Comparison of ENCODE assay signal across 10 cellular contexts in the genomic region with DNA sequence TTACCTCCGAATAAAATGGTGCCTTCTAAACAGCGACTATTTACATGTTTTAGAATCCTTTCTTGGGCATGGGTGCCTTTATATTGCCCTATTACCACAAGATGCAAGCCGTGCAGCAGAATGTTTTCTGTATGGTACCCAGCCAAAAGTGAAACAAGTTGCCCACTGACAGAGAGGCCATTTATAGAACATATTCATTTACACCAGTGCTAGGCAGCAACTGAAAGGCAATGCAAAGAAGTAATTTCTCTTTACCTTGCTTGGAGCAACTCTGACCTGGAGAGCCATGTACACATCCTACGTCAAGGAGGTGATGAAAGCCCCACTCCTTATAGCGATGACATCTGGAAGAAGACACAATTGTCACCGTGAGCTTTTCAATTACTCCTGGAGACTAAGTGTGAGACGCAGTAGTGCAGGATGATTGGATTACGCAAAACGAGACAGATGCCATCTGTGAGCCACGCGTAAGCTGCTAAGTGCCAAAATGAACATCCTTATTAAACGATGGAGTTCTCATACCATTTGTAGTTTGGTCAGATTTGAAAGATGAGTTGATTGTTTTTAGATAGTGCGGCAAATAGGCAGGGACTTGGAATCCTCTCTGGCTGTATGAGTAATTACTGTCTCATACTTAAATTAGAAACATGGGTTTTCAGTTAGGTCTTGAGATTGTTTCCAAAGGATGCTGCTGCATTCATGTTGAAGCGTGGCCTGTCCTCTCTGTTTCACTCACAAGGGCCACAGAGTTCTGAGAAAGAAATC. TPM values are rescaled to one million over a fixed set of nuclear protein-coding genes. Genes with fewer than 3 reads are reported as not detected.
DNase-seq lines count a peak whose midpoint lies in the region; ATAC-seq and TF ChIP-seq lines count a peak whose summit lies in the region.
"Had no signal": no experiment of that assay in that cellular context is flagged by ENCODE, and none has a peak within 500 bp of the region (broad histone marks: within the 10 kb centered on the region; RNA-seq: fewer than 3 reads in every experiment).

A gene with protein sequence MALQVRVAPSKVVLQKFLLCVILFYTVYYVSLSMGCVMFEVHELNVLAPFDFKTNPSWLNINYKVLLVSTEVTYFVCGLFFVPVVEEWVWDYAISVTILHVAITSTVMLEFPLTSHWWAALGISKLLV (minus strand): TSS at position 415 of the 765 bp plus-strand sequence. CDS start 127 bp downstream, at position 288.

- no peaks in the 10 kb centered on the region for H3K9me3 Mint-ChIP-seq in CD4-positive, alpha-beta T cell
- no peaks in the 10 kb centered on the region for H3K9me3 Mint-ChIP-seq in activated T-helper 1 cell treated with anti-CD3 and anti-CD28 coated beads, Interleukin-12 subunit alpha, Interleukin-12 subunit beta, Interleukin-2, Interleukin-4 antibody, amounts not matched to agents 30 ng/mL and 10 ng/mL and 1 ng/mL, durations not matched to agents 14 hours and 24 hours and 36 hours

- H3K36me3 Mint-ChIP-seq in CD4-positive, alpha-beta T cell (ENCODE audit: low read depth) = no peaks in the 10 kb centered on the region
- H3K36me3 Mint-ChIP-seq in activated T-helper 1 cell treated with anti-CD3 and anti-CD28 coated beads, Interleukin-12 subunit alpha, Interleukin-12 subunit beta, Interleukin-2, Interleukin-4 antibody, amounts not matched to agents 30 ng/mL and 10 ng/mL and 1 ng/mL, durations not matched to agents 14 hours and 24 hours and 36 hours (ENCODE audit: low read depth) = peaks cover 2% of the 10 kb centered on the region

- H3K9me3 ChIP-seq in CD4-positive, alpha-beta T cell (ENCODE audit: control insufficient read depth, low read length) = no peaks in the 10 kb centered on the region

- no peaks in the 10 kb centered on the region for H3K27me3 Mint-ChIP-seq in CD4-positive, alpha-beta T cell
- H3K27me3 Mint-ChIP-seq in activated T-helper 1 cell treated with anti-CD3 and anti-CD28 coated beads, Interleukin-12 subunit alpha, Interleukin-12 subunit beta, Interleukin-2, Interleukin-4 antibody, amounts not matched to agents 30 ng/mL and 10 ng/mL and 1 ng/mL, durations not matched to agents 14 hours and 24 hours and 36 hours (ENCODE audit: insufficient read depth) = no peaks in the 10 kb centered on the region

- POLR2A ChIA-PET in CD4-positive, alpha-beta T cell (lab: Charles Lee) = interaction anchor here (0.8 kb wide), 1 partner anchor 46 kb away, joined by 3 read pairs; no protein-coding TSS in a partner anchor

- no peak for TF ChIP-seq CTCF in CD4-positive, alpha-beta T cell (IDR thresholded peaks at IDR 0.05)

- CTCF ChIA-PET in CD4-positive, alpha-beta T cell (lab: Charles Lee) = no interaction called here

- H3K27me3 ChIP-seq in CD4-positive, alpha-beta T cell (ENCODE audit: control insufficient read depth, insufficient read depth, low read length) = no peaks in the 10 kb centered on the region

- H3K27ac Mint-ChIP-seq in CD4-positive, alpha-beta T cell = peak within 1 kb of the TSS; percentile 83
- H3K27ac Mint-ChIP-seq in activated T-helper 1 cell treated with anti-CD3 and anti-CD28 coated beads, Interleukin-12 subunit alpha, Interleukin-12 subunit beta, Interleukin-2, Interleukin-4 antibody, amounts not matched to agents 30 ng/mL and 10 ng/mL and 1 ng/mL, durations not matched to agents 14 hours and 24 hours and 36 hours = no peak within 1 kb of the TSS

- ATAC-seq in CD4-positive, alpha-beta T cell (ENCODE audit: poor library complexity) = peak; percentile 66
- ATAC-seq in HG02588 (IDR thresholded peaks at IDR 0.05; ENCODE audit: unreplicated experiment) (no peak), GM18520 (IDR thresholded peaks at IDR 0.05; ENCODE audit: unreplicated experiment) (no peak)

- peak in 1 of 10 experiments; percentile 3 for DNase-seq in CD4-positive, alpha-beta T cell
- peak; percentile 88 for DNase-seq in HCEC 1CT
- no peak for DNase-seq in activated T-helper 1 cell treated with anti-CD3 and anti-CD28 coated beads, Interleukin-12 subunit alpha, Interleukin-12 subunit beta, Interleukin-2, Interleukin-4 antibody, amounts not matched to agents 30 ng/mL and 10 ng/mL and 1 ng/mL, durations not matched to agents 14 hours and 24 hours and 36 hours (ENCODE audit: low spot score)
- DNase-seq in medulla oblongata (ENCODE audit: extremely low spot score) = peak; percentile 15
- no peak for DNase-seq in AML-193 (lab: John Stamatoyannopoulos, UW)
- no peak for DNase-seq in HPDE6-E6E7 (ENCODE audit: extremely low spot score)
- DNase-seq: stimulated activated CD4-positive, alpha-beta T cell treated with anti-CD3 and anti-CD28 coated beads, Interleukin-4, amount 100 ng/mL, for 1 hour had no signal

- H3K4me1 Mint-ChIP-seq in CD4-positive, alpha-beta T cell (ENCODE audit: low read depth) = peaks cover 13% of the 10 kb centered on the region
- peaks cover 10% of the 10 kb centered on the region for H3K4me1 Mint-ChIP-seq in activated T-helper 1 cell treated with anti-CD3 and anti-CD28 coated beads, Interleukin-12 subunit alpha, Interleukin-12 subunit beta, Interleukin-2, Interleukin-4 antibody, amounts not matched to agents 30 ng/mL and 10 ng/mL and 1 ng/mL, durations not matched to agents 14 hours and 24 hours and 36 hours (ENCODE audit: low read depth)

- intact Hi-C loops in CD4-positive, alpha-beta T cell (cut with DNase I, micrococcal nuclease) = no loop called here
- intact Hi-C loops in activated T-helper 1 cell treated with anti-CD3 and anti-CD28 coated beads, Interleukin-12 subunit alpha, Interleukin-12 subunit beta, Interleukin-2, Interleukin-4 antibody, amounts not matched to agents 30 ng/mL and 10 ng/mL and 1 ng/mL, durations not matched to agents 14 hours and 24 hours and 36 hours (cut with micrococcal nuclease) = no loop called here

- H3K27ac ChIP-seq in CD4-positive, alpha-beta T cell (ENCODE audit: low read depth, low read length) = no peak within 1 kb of the TSS

- H3K4me3 Mint-ChIP-seq in CD4-positive, alpha-beta T cell = peak within 1 kb of the TSS; percentile 88
- peak within 1 kb of the TSS; percentile 52 for H3K4me3 Mint-ChIP-seq in activated T-helper 1 cell treated with anti-CD3 and anti-CD28 coated beads, Interleukin-12 subunit alpha, Interleukin-12 subunit beta, Interleukin-2, Interleukin-4 antibody, amounts not matched to agents 30 ng/mL and 10 ng/mL and 1 ng/mL, durations not matched to agents 14 hours and 24 hours and 36 hours

RNA-seq across cellular contexts. Expression of the gene that starts here (rescaled TPM):
- total RNA-seq in CD4-positive, alpha-beta T cell = not detected
- total RNA-seq in activated T-helper 1 cell treated with anti-CD3 and anti-CD28 coated beads, Interleukin-12 subunit alpha, Interleukin-12 subunit beta, Interleukin-2, Interleukin-4 antibody, amounts not matched to agents 30 ng/mL and 10 ng/mL and 1 ng/mL, durations not matched to agents 14 hours and 24 hours and 36 hours = not detected in 2 replicates
- total RNA-seq: HT-29 had no signal

Comparison
In these comparisons a context has a peak if more than half of its experiments do, and no peak if none do; other contexts are left out.
1. Peak in ATAC-seq in CD4-positive, alpha-beta T cell; RNA of the gene not detected or under 1 TPM.
2. DNase-seq: peak in HCEC 1CT (single experiment) and medulla oblongata (single experiment); none in activated T-helper 1 cell treated with anti-CD3 and anti-CD28 coated beads, Interleukin-12 subunit alpha, Interleukin-12 subunit beta, Interleukin-2, Interleukin-4 antibody, amounts not matched to agents 30 ng/mL and 10 ng/mL and 1 ng/mL, durations not matched to agents 14 hours and 24 hours and 36 hours (single experiment), AML-193 (0 of 2) and HPDE6-E6E7 (single experiment).